9 cellular contexts compared by ENCODE assay signal in the genomic region with DNA sequence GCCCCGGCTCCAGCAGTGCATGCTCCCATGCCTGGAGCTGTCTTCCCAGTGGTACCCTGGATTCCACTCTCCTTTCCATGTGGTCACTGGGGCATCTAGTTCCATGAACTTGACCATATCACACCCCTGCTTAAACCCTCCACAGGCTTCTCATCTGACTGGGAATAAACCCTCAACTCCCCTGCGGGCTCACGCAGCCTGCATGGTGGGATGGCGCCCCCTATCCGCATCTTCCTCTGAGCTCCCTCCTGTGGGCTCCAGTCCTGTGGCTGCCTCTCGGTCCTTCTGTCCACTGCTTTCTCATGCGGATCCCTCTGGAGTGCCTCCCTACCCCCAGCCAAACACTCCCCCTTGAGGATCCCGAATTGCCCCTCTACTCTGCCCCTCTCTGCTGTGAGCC. TPM values are rescaled to one million over a fixed set of nuclear protein-coding genes. Genes with fewer than 3 reads are reported as not detected.
DNase-seq lines count a peak whose midpoint lies in the region; ATAC-seq and TF ChIP-seq lines count a peak whose summit lies in the region.
"Had no signal": no experiment of that assay in that cellular context is flagged by ENCODE, and none has a peak within 500 bp of the region (broad histone marks: within the 10 kb centered on the region; RNA-seq: fewer than 3 reads in every experiment).

No MANE protein-coding gene starts in this region.

- H3K4me1 ChIP-seq in A673 (ENCODE audit: insufficient read depth, low read length, poor library complexity, severe bottlenecking): peaks cover 13% of the 10 kb centered on the region
- H3K4me1 ChIP-seq in RWPE2 (ENCODE audit: insufficient read depth, poor library complexity, severe bottlenecking): no peaks in the 10 kb centered on the region
- H3K4me1 ChIP-seq: HAP-1 had no signal

- DNase-seq in A673 (ENCODE audit: low spot score) (peak; percentile 65), GF-D8 (lab: John Stamatoyannopoulos, UW) (peak; percentile 3), RWPE2 (ENCODE audit: low spot score) (no peak), epithelial cell of proximal tubule (ENCODE audit: low read depth) (no peak), foreskin melanocyte (no peak), globus pallidus (ENCODE audit: low spot score) (no peak)

- BruUV-seq in A673 (replicated peaks; lab: Mats Ljungman, UMichigan): no TSS peak

- H3K9me3 ChIP-seq in A673 (ENCODE audit: low read depth, low read length, poor library complexity, severe bottlenecking) (no peaks in the 10 kb centered on the region), RWPE2 (ENCODE audit: severe bottlenecking) (no peaks in the 10 kb centered on the region)
- H3K9me3 ChIP-seq: HAP-1 had no signal

- H3K27ac ChIP-seq in A673 (ENCODE audit: low read depth, low read length, poor library complexity, severe bottlenecking) (no peak overlapping the region), RWPE2 (ENCODE audit: poor library complexity, severe bottlenecking) (no peak overlapping the region)

- CTCF ChIA-PET in A673 (lab: Charles Lee): interaction anchor here (0.6 to 1.1 kb wide), 3 partner anchors 41 to 119 kb away, joined by 3 to 12 read pairs (median 9); partner anchors contain the start of gene SCUBE1

- H3K36me3 ChIP-seq in A673 (ENCODE audit: insufficient read depth, low read length, poor library complexity, severe bottlenecking) (no peaks in the 10 kb centered on the region), RWPE2 (ENCODE audit: low read depth) (no peaks in the 10 kb centered on the region)
- H3K36me3 ChIP-seq: HAP-1 had no signal

- POLR2A ChIA-PET in A673 (lab: Charles Lee; ENCODE audit: low non-redundant PET): no interaction called here

- H3K4me3 ChIP-seq in A673 (ENCODE audit: low read depth, low read length, poor library complexity, severe bottlenecking): no peak overlapping the region
- no peak overlapping the region for H3K4me3 ChIP-seq in RWPE2 (ENCODE audit: severe bottlenecking)
- no peak overlapping the region for H3K4me3 ChIP-seq in epithelial cell of proximal tubule (ENCODE audit: low read depth, low read length)
- H3K4me3 ChIP-seq: HAP-1 had no signal

- ATAC-seq in RWPE2 (ENCODE audit: low read depth): no peak
- ATAC-seq in GM21515 (IDR thresholded peaks at IDR 0.05; ENCODE audit: unreplicated experiment): no peak
- no peak for ATAC-seq in GM18909 (IDR thresholded peaks at IDR 0.05; ENCODE audit: poor library complexity, unreplicated experiment)

- H3K27me3 ChIP-seq in A673 (replicated peaks; ENCODE audit: insufficient read depth, low read depth, low read length, poor library complexity) (no peaks in the 10 kb centered on the region), RWPE2 (ENCODE audit: insufficient read depth, poor library complexity, severe bottlenecking) (no peaks in the 10 kb centered on the region)

- TF ChIP-seq CTCF in A673 (conservative IDR thresholded peaks at IDR 0.05; ENCODE audit: low read depth, low read length) (peak; percentile 76), RWPE2 (IDR thresholded peaks at IDR 0.05; ENCODE audit: poor library complexity, severe bottlenecking) (peak; percentile 29), epithelial cell of proximal tubule (conservative IDR thresholded peaks at IDR 0.05; ENCODE audit: low read depth, low read length) (peak; percentile 49)

- intact Hi-C loops in A673 (cut with micrococcal nuclease; ENCODE audit: unreplicated experiment): no loop called here

RNA-seq across cellular contexts. Expression of gene TTLL12, which starts 41.4 kb away (rescaled TPM):
- total RNA-seq in A673 (2021) (117 and 138 TPM in 2 replicates), epithelial cell of proximal tubule (91.8 and 104 TPM in 2 replicates)

Comparison
In these comparisons a context has a peak if more than half of its experiments do, and no peak if none do; other contexts are left out.
1. DNase-seq: peak in A673 (single experiment) and GF-D8 (single experiment); none in RWPE2 (single experiment), epithelial cell of proximal tubule (single experiment), foreskin melanocyte (single experiment) and globus pallidus (single experiment).
2. Peak in every context shown above with its lines, with median percentiles within 50 percentile points of each other: CTCF ChIP-seq.